8 cellular contexts compared by ENCODE assay signal in the genomic region with DNA sequence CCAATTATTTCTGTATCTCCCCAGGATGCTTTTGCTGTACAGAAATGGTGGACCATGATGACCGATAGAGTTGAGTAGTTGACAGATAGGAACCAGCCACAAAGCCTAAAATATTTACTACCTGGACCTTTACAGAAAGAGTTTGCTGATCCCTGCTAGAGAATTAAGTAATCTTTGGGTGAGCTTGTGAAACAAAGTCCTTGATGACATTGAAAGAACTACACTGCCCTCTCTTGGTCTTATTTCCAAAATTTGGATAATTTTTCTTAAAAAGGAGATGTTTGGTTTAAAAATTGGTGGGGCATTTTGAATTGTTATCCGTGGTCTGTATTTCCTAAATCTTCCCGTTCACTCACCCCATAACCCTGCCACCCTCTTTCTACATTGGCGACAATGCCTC. TPM values are rescaled to one million over a fixed set of nuclear protein-coding genes. Genes with fewer than 3 reads are reported as not detected.
DNase-seq lines count a peak whose midpoint lies in the region; ATAC-seq and TF ChIP-seq lines count a peak whose summit lies in the region.

No MANE protein-coding gene starts in this region.

- TF ChIP-seq CTCF in HEK293 (tag by site-specific recombination; IDR thresholded peaks at IDR 0.05) (no peak), gastroesophageal sphincter (IDR thresholded peaks at IDR 0.05) (peak; percentile 13 to 74 (median 66)), spleen (IDR thresholded peaks at IDR 0.05 in 8 of 11, conservative IDR thresholded peaks at IDR 0.05 in 3 of 11) (peak in 10 of 11 experiments; percentile 14 to 61 (median 47))

- no peaks in the 10 kb centered on the region for H3K36me3 Mint-ChIP-seq in CD4-positive, CD25-positive, alpha-beta regulatory T cell

- H3K27ac Mint-ChIP-seq in CD4-positive, CD25-positive, alpha-beta regulatory T cell, result no peak overlapping the region

- peak in 1 of 2 donors; percentile 43 for ATAC-seq in CD4-positive, CD25-positive, alpha-beta regulatory T cell (ENCODE audit: low read depth in 2 of 2)
- ATAC-seq in gastroesophageal sphincter (peak; percentile 50), HG03432 (IDR thresholded peaks at IDR 0.05; ENCODE audit: unreplicated experiment) (no peak), HG02884 (IDR thresholded peaks at IDR 0.05; ENCODE audit: unreplicated experiment) (no peak)

- no peak for TF ChIP-seq EP300 in gastroesophageal sphincter (IDR thresholded peaks at IDR 0.05)

- H3K9me3 ChIP-seq in CD4-positive, CD25-positive, alpha-beta regulatory T cell (ENCODE audit: control insufficient read depth in 2 of 2, low read length in 2 of 2), result no peaks in the 10 kb centered on the region
- H3K9me3 ChIP-seq in HEK293 (ENCODE audit: control insufficient read depth, insufficient read depth, low read depth, low read length) (no peaks in the 10 kb centered on the region), gastroesophageal sphincter (no peaks in the 10 kb centered on the region), spleen (no peaks in the 10 kb centered on the region)

- peak overlapping the region in 1 of 4 donors; percentile 31 for H3K4me3 Mint-ChIP-seq in CD4-positive, CD25-positive, alpha-beta regulatory T cell

- H3K36me3 ChIP-seq in CD4-positive, CD25-positive, alpha-beta regulatory T cell (ENCODE audit: control insufficient read depth, insufficient read depth, low read length), result no peaks in the 10 kb centered on the region
- no peaks in the 10 kb centered on the region for H3K36me3 ChIP-seq in HEK293 (ENCODE audit: control insufficient read depth in 2 of 2, insufficient read depth in 1 of 2, low read length in 2 of 2)
- no peaks in the 10 kb centered on the region for H3K36me3 ChIP-seq in gastroesophageal sphincter
- H3K36me3 ChIP-seq in spleen, result no peaks in the 10 kb centered on the region

- no peaks in the 10 kb centered on the region for H3K27me3 Mint-ChIP-seq in CD4-positive, CD25-positive, alpha-beta regulatory T cell

- peaks cover 4% of the 10 kb centered on the region for H3K4me1 ChIP-seq in CD4-positive, CD25-positive, alpha-beta regulatory T cell (ENCODE audit: control insufficient read depth, insufficient read depth, low read length, poor library complexity, severe bottlenecking)
- H3K4me1 ChIP-seq in HEK293 (ENCODE audit: control insufficient read depth, insufficient read depth, low read length), result no peaks in the 10 kb centered on the region
- H3K4me1 ChIP-seq in gastroesophageal sphincter, result peaks cover 0 to 10% (median 0%) of the 10 kb centered on the region in 3 donors
- H3K4me1 ChIP-seq in spleen, result peaks cover 0 to 55% (median 32%) of the 10 kb centered on the region in 6 donors

- 22 to 33% methylated on average over 4 of the region's 4 CpGs for WGBS in gastroesophageal sphincter (ENCODE audit: low coverage in 1 of 2), 2 donors
- WGBS in spleen, 5 donors, result 21 to 35% (median 27%) methylated on average over 4 of the region's 4 CpGs

- peaks cover 6 to 16% (median 10%) of the 10 kb centered on the region in 4 donors for H3K4me1 Mint-ChIP-seq in CD4-positive, CD25-positive, alpha-beta regulatory T cell

- intact Hi-C loops in spleen (cut with DNase I; ENCODE audit: low total_unique reads), result loop anchor here (5.0 kb wide), 1 partner anchor 148 kb away; a partner anchor contains a TSS

- no peak overlapping the region for H3K4me3 ChIP-seq in CD4-positive, CD25-positive, alpha-beta regulatory T cell (ENCODE audit: low read depth, low read length)
- H3K4me3 ChIP-seq in HEK293 (ENCODE audit: low read depth, low read length), result no peak overlapping the region
- no peak overlapping the region for H3K4me3 ChIP-seq in gastroesophageal sphincter
- H3K4me3 ChIP-seq in spleen, result no peak overlapping the region

- TF ChIP-seq POLR2A in gastroesophageal sphincter (IDR thresholded peaks at IDR 0.05) (no peak), spleen (IDR thresholded peaks at IDR 0.05) (no peak)

- CTCF ChIA-PET in HEK293 (lab: Yijun Ruan, JAX), result interaction anchor here (0.6 to 6.1 kb wide), 25 partner anchors 9 to 510 kb away, joined by 3 to 51 read pairs (median 4); a partner anchor contains a TSS

- no peak overlapping the region for H3K27ac ChIP-seq in CD4-positive, CD25-positive, alpha-beta regulatory T cell (ENCODE audit: insufficient read depth, low read length, poor library complexity, severe bottlenecking)
- H3K27ac ChIP-seq in HEK293 (ENCODE audit: extremely low read depth, low read depth, low read length), result no peak overlapping the region
- no peak overlapping the region for H3K27ac ChIP-seq in gastroesophageal sphincter
- H3K27ac ChIP-seq in spleen, result peak overlapping the region in 3 of 8 donors; percentile 19 to 59 (median 27)

- POLR2A ChIA-PET in HEK293 (lab: Yijun Ruan, JAX), result interaction anchor here (0.7 to 1.3 kb wide), 2 partner anchors 87 to 132 kb away, joined by 3 to 4 read pairs; a partner anchor contains a TSS

- H3K27me3 ChIP-seq in CD4-positive, CD25-positive, alpha-beta regulatory T cell (ENCODE audit: control insufficient read depth, insufficient read depth, low read length), result no peaks in the 10 kb centered on the region
- H3K27me3 ChIP-seq in gastroesophageal sphincter (no peaks in the 10 kb centered on the region), spleen (replicated peaks in 1 of 7) (no peaks in the 10 kb centered on the region)

- DNase-seq in CD4-positive, CD25-positive, alpha-beta regulatory T cell, result peak in 2 of 3 donors; percentile 60 to 77
- DNase-seq in SKM-1 (lab: John Stamatoyannopoulos, UW; ENCODE audit: unreplicated experiment) (peak; percentile 8), spleen (no peak)
- DNase-seq in activated T-cell treated with anti-CD3 and anti-CD28 coated beads, Interleukin-2, amount 50 U/mL, for 1 hour, result no peak

- H3K9me3 Mint-ChIP-seq in CD4-positive, CD25-positive, alpha-beta regulatory T cell, result no peaks in the 10 kb centered on the region

TF ChIP-seq in HEK293, 187 proteins besides CTCF, POLR2A, EP300 and RAD21:
- no peak for TF ChIP-seq BCL11B (tag by site-specific recombination; IDR thresholded peaks at IDR 0.05; ENCODE audit: low read depth)
- peak; percentile 95 for TF ChIP-seq ZSCAN16 (tag by site-specific recombination; IDR thresholded peaks at IDR 0.05)
- peak; percentile 83 for TF ChIP-seq ZNF654 (tag by site-specific recombination; IDR thresholded peaks at IDR 0.05; ENCODE audit: low read depth)
- peak; percentile 40; the same call in 1 of the 2 replicates for TF ChIP-seq ZNF335 (tag by site-specific recombination; conservative IDR thresholded peaks at IDR 0.05)
- TF ChIP-seq, protein P1, sequence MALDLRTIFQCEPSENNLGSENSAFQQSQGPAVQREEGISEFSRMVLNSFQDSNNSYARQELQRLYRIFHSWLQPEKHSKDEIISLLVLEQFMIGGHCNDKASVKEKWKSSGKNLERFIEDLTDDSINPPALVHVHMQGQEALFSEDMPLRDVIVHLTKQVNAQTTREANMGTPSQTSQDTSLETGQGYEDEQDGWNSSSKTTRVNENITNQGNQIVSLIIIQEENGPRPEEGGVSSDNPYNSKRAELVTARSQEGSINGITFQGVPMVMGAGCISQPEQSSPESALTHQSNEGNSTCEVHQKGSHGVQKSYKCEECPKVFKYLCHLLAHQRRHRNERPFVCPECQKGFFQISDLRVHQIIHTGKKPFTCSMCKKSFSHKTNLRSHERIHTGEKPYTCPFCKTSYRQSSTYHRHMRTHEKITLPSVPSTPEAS (tag by site-specific recombination; IDR thresholded peaks at IDR 0.05), result no peak
- TF ChIP-seq ZEB2 (tag by site-specific recombination; IDR thresholded peaks at IDR 0.05), result 0 out of 2 replicates have a peak, but pooled peaks have one; percentile 20
- TF ChIP-seq, protein P2, sequence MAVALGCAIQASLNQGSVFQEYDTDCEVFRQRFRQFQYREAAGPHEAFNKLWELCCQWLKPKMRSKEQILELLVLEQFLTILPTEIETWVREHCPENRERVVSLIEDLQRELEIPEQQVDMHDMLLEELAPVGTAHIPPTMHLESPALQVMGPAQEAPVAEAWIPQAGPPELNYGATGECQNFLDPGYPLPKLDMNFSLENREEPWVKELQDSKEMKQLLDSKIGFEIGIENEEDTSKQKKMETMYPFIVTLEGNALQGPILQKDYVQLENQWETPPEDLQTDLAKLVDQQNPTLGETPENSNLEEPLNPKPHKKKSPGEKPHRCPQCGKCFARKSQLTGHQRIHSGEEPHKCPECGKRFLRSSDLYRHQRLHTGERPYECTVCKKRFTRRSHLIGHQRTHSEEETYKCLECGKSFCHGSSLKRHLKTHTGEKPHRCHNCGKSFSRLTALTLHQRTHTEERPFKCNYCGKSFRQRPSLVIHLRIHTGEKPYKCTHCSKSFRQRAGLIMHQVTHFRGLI (tag by site-specific recombination; IDR thresholded peaks at IDR 0.05), result no peak
- TF ChIP-seq, protein P3, sequence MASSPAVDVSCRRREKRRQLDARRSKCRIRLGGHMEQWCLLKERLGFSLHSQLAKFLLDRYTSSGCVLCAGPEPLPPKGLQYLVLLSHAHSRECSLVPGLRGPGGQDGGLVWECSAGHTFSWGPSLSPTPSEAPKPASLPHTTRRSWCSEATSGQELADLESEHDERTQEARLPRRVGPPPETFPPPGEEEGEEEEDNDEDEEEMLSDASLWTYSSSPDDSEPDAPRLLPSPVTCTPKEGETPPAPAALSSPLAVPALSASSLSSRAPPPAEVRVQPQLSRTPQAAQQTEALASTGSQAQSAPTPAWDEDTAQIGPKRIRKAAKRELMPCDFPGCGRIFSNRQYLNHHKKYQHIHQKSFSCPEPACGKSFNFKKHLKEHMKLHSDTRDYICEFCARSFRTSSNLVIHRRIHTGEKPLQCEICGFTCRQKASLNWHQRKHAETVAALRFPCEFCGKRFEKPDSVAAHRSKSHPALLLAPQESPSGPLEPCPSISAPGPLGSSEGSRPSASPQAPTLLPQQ (tag by site-specific recombination; IDR thresholded peaks at IDR 0.05), result peak; percentile 64
- TF ChIP-seq ZNF571 (tag by site-specific recombination; IDR thresholded peaks at IDR 0.05), result no peak
- no peak for TF ChIP-seq ZNF530 (tag by site-specific recombination; IDR thresholded peaks at IDR 0.05; ENCODE audit: low read depth)

RNA-seq across cellular contexts. Expression of a gene that starts 13.7 kb away (rescaled TPM):
- 1.6 TPM for total RNA-seq in CD4-positive, CD25-positive, alpha-beta regulatory T cell
- polyA plus RNA-seq in CD4-positive, CD25-positive, alpha-beta regulatory T cell, result 1 to 10 TPM; 2.7 to 5.8 (median 4.0) TPM
- total RNA-seq in gastroesophageal sphincter (10 to 100 TPM; 19.4 to 32.5 (median 30.5) TPM), spleen (10 to 100 TPM; 14.8 to 30.8 (median 24.5) TPM)
- polyA plus RNA-seq in spleen, result 10 to 100 TPM in 2 of 3 donors, 1 to 10 TPM in 1; 8.4 to 21.0 (median 14.7) TPM

RNA-seq across cellular contexts. Expression of a gene that starts 17.1 kb away (rescaled TPM):
- total RNA-seq in CD4-positive, CD25-positive, alpha-beta regulatory T cell, result 42.3 TPM
- polyA plus RNA-seq in CD4-positive, CD25-positive, alpha-beta regulatory T cell, result 10 to 100 TPM in 1 of 4 donors, 1 to 10 TPM in 3; 6.7 to 10.3 (median 8.4) TPM
- 10 to 100 TPM; 37.5 to 48.6 (median 41.9) TPM for total RNA-seq in gastroesophageal sphincter
- 10 to 100 TPM; 20.1 to 27.3 (median 26.5) TPM for total RNA-seq in spleen
- polyA plus RNA-seq in spleen, result 1 to 10 TPM; 7.5 to 9.9 (median 8.3) TPM

Comparison
In these comparisons a context has a peak if more than half of its experiments do, and no peak if none do; other contexts are left out.
1. DNase-seq: peak in CD4-positive, CD25-positive, alpha-beta regulatory T cell (2 of 3) and SKM-1 (single experiment); none in spleen (single experiment) and activated T-cell treated with anti-CD3 and anti-CD28 coated beads, Interleukin-2, amount 50 U/mL, for 1 hour (single experiment).